In the genomic region with DNA sequence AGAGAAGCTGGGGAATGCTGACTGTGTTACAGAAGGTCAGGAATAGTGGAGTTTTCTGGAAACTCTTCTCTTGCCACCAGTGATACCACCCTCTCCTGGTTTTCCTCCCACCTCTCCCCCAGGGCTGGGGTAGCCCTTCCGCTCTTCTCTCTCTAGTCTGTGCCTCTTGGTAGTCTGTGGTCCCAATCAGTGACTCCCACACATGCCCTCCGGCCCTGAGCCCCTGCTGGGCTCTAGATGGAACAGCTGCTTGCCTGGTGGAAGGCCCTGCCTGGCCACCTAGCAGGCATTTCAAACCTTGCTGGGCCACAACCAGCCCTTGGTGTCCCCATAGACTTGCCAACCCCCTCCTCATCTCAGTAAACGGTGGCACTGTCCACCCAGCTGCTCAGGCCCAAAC, we compare ENCODE assay signal across 12 cellular contexts. TPM values are rescaled to one million over a fixed set of nuclear protein-coding genes. Genes with fewer than 3 reads are reported as not detected.
DNase-seq lines count a peak whose midpoint lies in the region; ATAC-seq and TF ChIP-seq lines count a peak whose summit lies in the region.
"Had no signal": no experiment of that assay in that cellular context is flagged by ENCODE, and none has a peak within 500 bp of the region (broad histone marks: within the 10 kb centered on the region; RNA-seq: fewer than 3 reads in every experiment).

No MANE protein-coding gene starts in this region.

- peaks cover 4% of the 10 kb centered on the region for H3K27me3 Mint-ChIP-seq in neural progenitor cell (ENCODE audit: insufficient read depth, low read depth)

- peaks cover 30% of the 10 kb centered on the region for H3K4me1 Mint-ChIP-seq in neural progenitor cell

- H2AFZ ChIP-seq in neural progenitor cell (replicated peaks) = no peak overlapping the region

- peak overlapping the region; percentile 87 for H3K27ac Mint-ChIP-seq in neural progenitor cell

- H3K27ac ChIP-seq in heart right ventricle = peak overlapping the region in 9 of 10 donors; percentile 38 to 83 (median 76)
- no peak overlapping the region for H3K27ac ChIP-seq in neural progenitor cell
- peak overlapping the region; percentile 19 for H3K27ac ChIP-seq in upper lobe of right lung
- H3K27ac ChIP-seq: SK-N-MC had no signal

- H3K9me3 Mint-ChIP-seq in neural progenitor cell = no peaks in the 10 kb centered on the region

- DNase-seq in heart right ventricle (no peak), Right ventricle myocardium superior (no peak), choroid plexus epithelial cell (ENCODE audit: low read depth) (no peak), neural progenitor cell (ENCODE audit: low spot score) (no peak), upper lobe of right lung (no peak), left colon (no peak)
- no peak for DNase-seq in stimulated activated CD4-positive, alpha-beta T cell treated with anti-CD3 and anti-CD28 coated beads, Interleukin-4, amount 100 ng/mL, for 1 hour
- no peak for DNase-seq in activated CD4-positive, alpha-beta T cell treated with anti-CD3 and anti-CD28 coated beads, Interleukin-2, amount 50 U/mL, for 48 hours
- DNase-seq: activated CD4-positive, alpha-beta T cell treated with anti-CD3 and anti-CD28 coated beads for 4 hours; activated naive CD4-positive, alpha-beta T cell; effector CD4-positive, alpha-beta T cell had no signal

- H3K9ac ChIP-seq in neural progenitor cell = no peak overlapping the region

- H3K4me1 ChIP-seq in heart right ventricle = peaks cover 47 to 82% (median 65%) of the 10 kb centered on the region in 9 donors
- H3K4me1 ChIP-seq in neural progenitor cell = peaks cover under 1% of the 10 kb centered on the region
- H3K4me1 ChIP-seq in upper lobe of right lung = peaks cover 43% of the 10 kb centered on the region

- no peak overlapping the region for H3K4me2 ChIP-seq in neural progenitor cell

- H3K27me3 ChIP-seq in heart right ventricle (no peaks in the 10 kb centered on the region), neural progenitor cell (no peaks in the 10 kb centered on the region), upper lobe of right lung (no peaks in the 10 kb centered on the region)

- no peaks in the 10 kb centered on the region for H3F3A ChIP-seq in neural progenitor cell (ENCODE audit: low read depth)

- peaks cover 21% of the 10 kb centered on the region for H4K20me1 ChIP-seq in neural progenitor cell (ENCODE audit: low read depth)

- H3K79me2 ChIP-seq in neural progenitor cell (ENCODE audit: low read depth) = no peaks in the 10 kb centered on the region

- intact Hi-C loops in heart right ventricle (cut with DNase I) (no loop called here), Right ventricle myocardium superior (cut with DNase I) (no loop called here), upper lobe of right lung (cut with DNase I) (no loop called here), left colon (cut with DNase I, micrococcal nuclease) (no loop called here)

- H3K4me3 Mint-ChIP-seq in neural progenitor cell = no peak overlapping the region

- TF ChIP-seq CTCF in heart right ventricle (IDR thresholded peaks at IDR 0.05) (no peak), choroid plexus epithelial cell (conservative IDR thresholded peaks at IDR 0.05; ENCODE audit: low read depth, low read length) (peak; percentile 11), neural progenitor cell (IDR thresholded peaks at IDR 0.05) (no peak), upper lobe of right lung (IDR thresholded peaks at IDR 0.05) (no peak)

- 76 to 86% methylated on average over 3 of the region's 3 CpGs for WGBS in heart right ventricle, 2 donors

- ATAC-seq in heart right ventricle (no peak), Right ventricle myocardium superior (ENCODE audit: poor library complexity) (no peak), upper lobe of right lung (no peak), left colon (no peak)

- no peaks in the 10 kb centered on the region for H3K9me3 ChIP-seq in heart right ventricle
- no peaks in the 10 kb centered on the region for H3K9me3 ChIP-seq in neural progenitor cell (ENCODE audit: low read depth)
- H3K9me3 ChIP-seq in upper lobe of right lung = no peaks in the 10 kb centered on the region

- H3K36me3 Mint-ChIP-seq in neural progenitor cell = peaks cover 3% of the 10 kb centered on the region

- H3K4me3 ChIP-seq in heart right ventricle (no peak overlapping the region), choroid plexus epithelial cell (ENCODE audit: low read depth, low read length) (no peak overlapping the region), neural progenitor cell (no peak overlapping the region), upper lobe of right lung (no peak overlapping the region)
- H3K4me3 ChIP-seq: SK-N-MC had no signal

- H3K36me3 ChIP-seq in heart right ventricle (peaks cover 0 to 10% (median 0%) of the 10 kb centered on the region in 9 donors), neural progenitor cell (no peaks in the 10 kb centered on the region), upper lobe of right lung (peaks cover 11% of the 10 kb centered on the region)

RNA-seq across cellular contexts. Expression of a gene that starts 15.2 kb away (rescaled TPM):
- total RNA-seq in heart right ventricle (100 to 1,000 TPM in 2 of 10 donors, 10 to 100 TPM in 8; 39.8 to 121 (median 62.1) TPM), Right ventricle myocardium superior (74.1 TPM), neural progenitor cell (ENCODE audit: low replicate concordance) (6.2 and 22.1 TPM in 2 replicates), upper lobe of right lung (81.3 TPM), left colon (10 to 100 TPM; 21.5 to 28.3 TPM)
- 10 to 100 TPM; 39.0 to 39.7 TPM for polyA plus RNA-seq in heart right ventricle

RNA-seq across cellular contexts. Expression of a gene that starts 54.7 kb away (rescaled TPM):
- 1 to 10 TPM in 8 of 10 donors, under 1 TPM in 2; 0.37 to 4.4 (median 2.1) TPM for total RNA-seq in heart right ventricle
- polyA plus RNA-seq in heart right ventricle = 1 to 10 TPM in 1 of 2 donors, under 1 TPM in 1; 0.72 to 2.7 TPM
- total RNA-seq in Right ventricle myocardium superior = 1.6 TPM
- total RNA-seq in neural progenitor cell (ENCODE audit: low replicate concordance) = not detected in 2 replicates
- 3.3 TPM for total RNA-seq in upper lobe of right lung
- total RNA-seq in left colon = 1 to 10 TPM in 1 of 2 donors, under 1 TPM in 1; 0.89 to 1.5 TPM
